ENCODE assay signal across 2 cellular contexts in genomic region chr1:181083842-181084605, GRCh38.
TF ChIP-seq lines count a peak whose summit lies in the region.

No MANE protein-coding gene starts in this region.

TF ChIP-seq in K562, 482 proteins besides CTCF, POLR2A, EP300 and RAD21 (continued from another document):
- TF ChIP-seq MNT (conservative IDR thresholded peaks at IDR 0.05) (no peak; a peak in 1 of 4 replicates), ZNF146 (CRISPR knock-in tag; IDR thresholded peaks at IDR 0.05; ENCODE audit: unreplicated experiment) (no peak), E2F1 (CRISPR knock-in tag; IDR thresholded peaks at IDR 0.05) (no peak), ELF4 (CRISPR knock-in tag; IDR thresholded peaks at IDR 0.05) (no peak), MYC (IDR thresholded peaks at IDR 0.05; ENCODE audit: low read depth, low read length) (0 out of 2 replicates have a peak, but pooled peaks have one; percentile 26), MYC (CRISPR knock-in tag; IDR thresholded peaks at IDR 0.05; ENCODE audit: borderline replicate concordance, low read depth) (no peak), MEF2A (IDR thresholded peaks at IDR 0.05; ENCODE audit: control insufficient read depth, low read depth, low read length) (no peak), RBM22 (IDR thresholded peaks at IDR 0.05; ENCODE audit: low read depth, low read length, poor library complexity, severe bottlenecking) (no peak), TRIM24 (IDR thresholded peaks at IDR 0.05) (no peak), RUNX1 (IDR thresholded peaks at IDR 0.05; ENCODE audit: low read depth) (no peak), NFATC3 (IDR thresholded peaks at IDR 0.05) (no peak), SMAD4 (CRISPR knock-in tag; conservative IDR thresholded peaks at IDR 0.05) (no peak; the same call in 1 of the 2 replicates), KLF1 (tag; IDR thresholded peaks at IDR 0.05) (no peak), ZNF324 (CRISPR knock-in tag; IDR thresholded peaks at IDR 0.05) (no peak), SMAD2 (IDR thresholded peaks at IDR 0.05; ENCODE audit: low read depth, low read length) (no peak), MYNN (IDR thresholded peaks at IDR 0.05) (peak; percentile 64; the same call in 1 of the 2 replicates), MYNN (CRISPR knock-in tag; IDR thresholded peaks at IDR 0.05) (no peak), NBN (IDR thresholded peaks at IDR 0.05; ENCODE audit: low read depth) (peak; percentile 44; the same call in 1 of the 2 replicates), TCF3 (CRISPR knock-in tag; IDR thresholded peaks at IDR 0.05) (peak; percentile 43; the same call in 1 of the 2 replicates), CBFA2T2 (conservative IDR thresholded peaks at IDR 0.05) (peak; percentile 34), C11orf30 (IDR thresholded peaks at IDR 0.05; ENCODE audit: low read depth) (peak; percentile 17; the same call in 1 of the 2 replicates), L3MBTL2 (IDR thresholded peaks at IDR 0.05) (0 out of 2 replicates have a peak, but pooled peaks have one; percentile 15), MAFG (tag; conservative IDR thresholded peaks at IDR 0.05) (peak; percentile 38), ZNF592 (IDR thresholded peaks at IDR 0.05) (0 out of 2 replicates have a peak, but pooled peaks have one; percentile 27)
- TF ChIP-seq, protein P1, sequence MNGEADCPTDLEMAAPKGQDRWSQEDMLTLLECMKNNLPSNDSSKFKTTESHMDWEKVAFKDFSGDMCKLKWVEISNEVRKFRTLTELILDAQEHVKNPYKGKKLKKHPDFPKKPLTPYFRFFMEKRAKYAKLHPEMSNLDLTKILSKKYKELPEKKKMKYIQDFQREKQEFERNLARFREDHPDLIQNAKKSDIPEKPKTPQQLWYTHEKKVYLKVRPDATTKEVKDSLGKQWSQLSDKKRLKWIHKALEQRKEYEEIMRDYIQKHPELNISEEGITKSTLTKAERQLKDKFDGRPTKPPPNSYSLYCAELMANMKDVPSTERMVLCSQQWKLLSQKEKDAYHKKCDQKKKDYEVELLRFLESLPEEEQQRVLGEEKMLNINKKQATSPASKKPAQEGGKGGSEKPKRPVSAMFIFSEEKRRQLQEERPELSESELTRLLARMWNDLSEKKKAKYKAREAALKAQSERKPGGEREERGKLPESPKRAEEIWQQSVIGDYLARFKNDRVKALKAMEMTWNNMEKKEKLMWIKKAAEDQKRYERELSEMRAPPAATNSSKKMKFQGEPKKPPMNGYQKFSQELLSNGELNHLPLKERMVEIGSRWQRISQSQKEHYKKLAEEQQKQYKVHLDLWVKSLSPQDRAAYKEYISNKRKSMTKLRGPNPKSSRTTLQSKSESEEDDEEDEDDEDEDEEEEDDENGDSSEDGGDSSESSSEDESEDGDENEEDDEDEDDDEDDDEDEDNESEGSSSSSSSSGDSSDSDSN (IDR thresholded peaks at IDR 0.05; ENCODE audit: borderline replicate concordance in 1 of 2, low read depth in 2 of 2, low read length in 2 of 2) = 0 out of 4 replicates have a peak, but pooled peaks of 1 of the 2 experiments have one; percentile 40

TF ChIP-seq in HepG2, 621 proteins besides CTCF, POLR2A, EP300 and RAD21 (continued from another document):
- TF ChIP-seq, protein P2, sequence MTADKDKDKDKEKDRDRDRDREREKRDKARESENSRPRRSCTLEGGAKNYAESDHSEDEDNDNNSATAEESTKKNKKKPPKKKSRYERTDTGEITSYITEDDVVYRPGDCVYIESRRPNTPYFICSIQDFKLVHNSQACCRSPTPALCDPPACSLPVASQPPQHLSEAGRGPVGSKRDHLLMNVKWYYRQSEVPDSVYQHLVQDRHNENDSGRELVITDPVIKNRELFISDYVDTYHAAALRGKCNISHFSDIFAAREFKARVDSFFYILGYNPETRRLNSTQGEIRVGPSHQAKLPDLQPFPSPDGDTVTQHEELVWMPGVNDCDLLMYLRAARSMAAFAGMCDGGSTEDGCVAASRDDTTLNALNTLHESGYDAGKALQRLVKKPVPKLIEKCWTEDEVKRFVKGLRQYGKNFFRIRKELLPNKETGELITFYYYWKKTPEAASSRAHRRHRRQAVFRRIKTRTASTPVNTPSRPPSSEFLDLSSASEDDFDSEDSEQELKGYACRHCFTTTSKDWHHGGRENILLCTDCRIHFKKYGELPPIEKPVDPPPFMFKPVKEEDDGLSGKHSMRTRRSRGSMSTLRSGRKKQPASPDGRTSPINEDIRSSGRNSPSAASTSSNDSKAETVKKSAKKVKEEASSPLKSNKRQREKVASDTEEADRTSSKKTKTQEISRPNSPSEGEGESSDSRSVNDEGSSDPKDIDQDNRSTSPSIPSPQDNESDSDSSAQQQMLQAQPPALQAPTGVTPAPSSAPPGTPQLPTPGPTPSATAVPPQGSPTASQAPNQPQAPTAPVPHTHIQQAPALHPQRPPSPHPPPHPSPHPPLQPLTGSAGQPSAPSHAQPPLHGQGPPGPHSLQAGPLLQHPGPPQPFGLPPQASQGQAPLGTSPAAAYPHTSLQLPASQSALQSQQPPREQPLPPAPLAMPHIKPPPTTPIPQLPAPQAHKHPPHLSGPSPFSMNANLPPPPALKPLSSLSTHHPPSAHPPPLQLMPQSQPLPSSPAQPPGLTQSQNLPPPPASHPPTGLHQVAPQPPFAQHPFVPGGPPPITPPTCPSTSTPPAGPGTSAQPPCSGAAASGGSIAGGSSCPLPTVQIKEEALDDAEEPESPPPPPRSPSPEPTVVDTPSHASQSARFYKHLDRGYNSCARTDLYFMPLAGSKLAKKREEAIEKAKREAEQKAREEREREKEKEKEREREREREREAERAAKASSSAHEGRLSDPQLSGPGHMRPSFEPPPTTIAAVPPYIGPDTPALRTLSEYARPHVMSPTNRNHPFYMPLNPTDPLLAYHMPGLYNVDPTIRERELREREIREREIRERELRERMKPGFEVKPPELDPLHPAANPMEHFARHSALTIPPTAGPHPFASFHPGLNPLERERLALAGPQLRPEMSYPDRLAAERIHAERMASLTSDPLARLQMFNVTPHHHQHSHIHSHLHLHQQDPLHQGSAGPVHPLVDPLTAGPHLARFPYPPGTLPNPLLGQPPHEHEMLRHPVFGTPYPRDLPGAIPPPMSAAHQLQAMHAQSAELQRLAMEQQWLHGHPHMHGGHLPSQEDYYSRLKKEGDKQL (CRISPR knock-in tag; IDR thresholded peaks at IDR 0.05; ENCODE audit: low read depth) = no peak
- TF ChIP-seq FOXJ3 (CRISPR knock-in tag; IDR thresholded peaks at IDR 0.05; ENCODE audit: borderline replicate concordance) (no peak), ZNF800 (CRISPR knock-in tag; IDR thresholded peaks at IDR 0.05) (no peak), ZFP36L2 (CRISPR knock-in tag; IDR thresholded peaks at IDR 0.05) (no peak), HDAC2 (CRISPR knock-in tag; IDR thresholded peaks at IDR 0.05) (no peak), ZNF331 (CRISPR knock-in tag; IDR thresholded peaks at IDR 0.05) (no peak; the same call in 1 of the 2 replicates), NR0B2 (CRISPR knock-in tag; IDR thresholded peaks at IDR 0.05) (no peak), KLF11 (CRISPR knock-in tag; IDR thresholded peaks at IDR 0.05) (0 out of 2 replicates have a peak, but pooled peaks have one; percentile 27), DRAP1 (CRISPR knock-in tag; IDR thresholded peaks at IDR 0.05) (no peak), KDM2A (CRISPR knock-in tag; IDR thresholded peaks at IDR 0.05; ENCODE audit: borderline replicate concordance, low read depth) (peak; percentile 33; the same call in 1 of the 2 replicates), ZBTB3 (CRISPR knock-in tag; IDR thresholded peaks at IDR 0.05; ENCODE audit: borderline replicate concordance, low read depth) (no peak), ZSCAN25 (CRISPR knock-in tag; IDR thresholded peaks at IDR 0.05) (no peak)
TF ChIP-seq in HepG2: peak in this region for 18.
